ENCODE assay signal across 22 cellular contexts in genomic region chr12:131363841-131364425, GRCh38.
DNase-seq lines count a peak whose midpoint lies in the region; ATAC-seq, FAIRE-seq and TF ChIP-seq lines count a peak whose summit lies in the region.
"Had no signal": no experiment of that assay in that cellular context is flagged by ENCODE, and none has a peak within 500 bp of the region (broad histone marks: within the 10 kb centered on the region; RNA-seq: fewer than 3 reads in every experiment).

No MANE protein-coding gene starts in this region.

- H3K4me3 ChIP-seq in K562 (no peak overlapping the region), aorta (ENCODE audit: low read length in 2 of 2) (no peak overlapping the region)
- H3K4me3 ChIP-seq: BLaER1 treated with 17β-estradiol and CSF1 and Interleukin-3, amounts not matched to agents 10 nM and 100 nM had no signal

- TF ChIP-seq CTCF in K562 (IDR thresholded peaks at IDR 0.05 in 2 of 3, conservative IDR thresholded peaks at IDR 0.05 in 1 of 3; ENCODE audit: insufficient read depth in 2 of 3, low read depth in 1 of 3, low read length in 3 of 3), result no peak
- no peak for TF ChIP-seq CTCF in nephron progenitor cell (IDR thresholded peaks at IDR 0.05)

- H3K9me3 Mint-ChIP-seq in nephron progenitor cell, result peaks cover 9% of the 10 kb centered on the region
- H3K9me3 Mint-ChIP-seq: CD8-positive, alpha-beta memory T cell had no signal

- no peaks in the 10 kb centered on the region for H3K9me1 ChIP-seq in K562 (ENCODE audit: control insufficient read depth, insufficient read depth, low read length)

- H3K27me3 ChIP-seq in K562 (ENCODE audit: control insufficient read depth in 2 of 2, insufficient read depth in 2 of 2, low read length in 2 of 2), result no peaks in the 10 kb centered on the region; a peak in 1 of 5 replicates
- no peaks in the 10 kb centered on the region for H3K27me3 ChIP-seq in aorta (ENCODE audit: control insufficient read depth in 1 of 2, insufficient read depth in 2 of 2, low read length in 1 of 2)
- H3K27me3 ChIP-seq: BLaER1 treated with 17β-estradiol and CSF1 and Interleukin-3, amounts not matched to agents 10 nM and 100 nM had no signal

- no peaks in the 10 kb centered on the region for H4K20me1 ChIP-seq in K562 (replicated peaks; ENCODE audit: control insufficient read depth, insufficient read depth, low read length)
- H4K20me1 ChIP-seq: BLaER1 treated with 17β-estradiol and CSF1 and Interleukin-3, amounts not matched to agents 10 nM and 100 nM had no signal

- peak overlapping the region; percentile 68 for H3K27ac Mint-ChIP-seq in nephron progenitor cell
- H3K27ac Mint-ChIP-seq: B cell; CD4-positive, CD25-positive, alpha-beta regulatory T cell; CD8-positive, alpha-beta memory T cell; IgD-negative memory B cell had no signal

- POLR2A ChIA-PET in K562 (lab: Yijun Ruan, JAX), result interaction anchor here (0.6 to 1.3 kb wide), 3 partner anchors 9 to 20 kb away, joined by 3 to 5 read pairs (median 4); no protein-coding TSS in a partner anchor

- no TSS peak for BruUV-seq in K562 (replicated peaks; lab: Mats Ljungman, UMichigan)

- TF ChIP-seq EP300 in K562 (IDR thresholded peaks at IDR 0.05; ENCODE audit: low read length), result no peak

- peak; percentile 86 for FAIRE-seq in K562 (lab: Jason Lieb, UNC)
- FAIRE-seq: HepG2 had no signal

- no peaks in the 10 kb centered on the region for H3K9me3 ChIP-seq in K562 (replicated peaks; ENCODE audit: control insufficient read depth, insufficient read depth, low read depth, low read length)
- H3K9me3 ChIP-seq in aorta (ENCODE audit: control insufficient read depth, low read length), result no peaks in the 10 kb centered on the region

- H3K27me3 Mint-ChIP-seq in nephron progenitor cell (ENCODE audit: low read depth, poor library complexity), result peaks cover 27% of the 10 kb centered on the region
- H3K27me3 Mint-ChIP-seq: CD4-positive, CD25-positive, alpha-beta regulatory T cell had no signal

- no peaks in the 10 kb centered on the region for H3K36me3 Mint-ChIP-seq in nephron progenitor cell (ENCODE audit: low read depth)
- H3K36me3 Mint-ChIP-seq: CD4-positive, CD25-positive, alpha-beta regulatory T cell; CD8-positive, alpha-beta memory T cell; IgD-negative memory B cell had no signal

- intact Hi-C loops in K562 (cut with micrococcal nuclease), result no loop called here
- intact Hi-C loops in aorta (cut with DNase I), result no loop called here

- 6% methylated on average over 11 of the region's 11 CpGs for WGBS in K562 (ENCODE audit: insufficient coverage, low coverage, missing lambda C conversion rate)
- 82 to 87% methylated on average over 11 of the region's 11 CpGs for WGBS in aorta, 2 donors

- H3K79me2 ChIP-seq in K562 (ENCODE audit: control insufficient read depth, insufficient read depth, low read length), result no peaks in the 10 kb centered on the region

- no peak for TF ChIP-seq RAD21 in K562 (CRISPR knock-in tag; conservative IDR thresholded peaks at IDR 0.05 in 1 of 2, IDR thresholded peaks at IDR 0.05 in 1 of 2)

- H3K36me3 ChIP-seq in K562 (ENCODE audit: control insufficient read depth, insufficient read depth, low read length), result no peaks in the 10 kb centered on the region
- H3K36me3 ChIP-seq in aorta (ENCODE audit: control insufficient read depth in 1 of 2, insufficient read depth in 2 of 2, low read length in 1 of 2), result no peaks in the 10 kb centered on the region
- H3K36me3 ChIP-seq: BLaER1 treated with 17β-estradiol and CSF1 and Interleukin-3, amounts not matched to agents 10 nM and 100 nM had no signal

- TF ChIP-seq POLR2A in K562 (conservative IDR thresholded peaks at IDR 0.05), result no peak

- H3K4me1 ChIP-seq in K562 (replicated peaks in 1 of 2; ENCODE audit: control insufficient read depth in 2 of 2, insufficient read depth in 2 of 2, low read length in 2 of 2), result peaks cover 25 to 36% of the 10 kb centered on the region in 2 experiments
- no peaks in the 10 kb centered on the region for H3K4me1 ChIP-seq in aorta (ENCODE audit: control insufficient read depth in 1 of 2, insufficient read depth in 2 of 2, low read length in 2 of 2)

- H3K27ac ChIP-seq in K562 (ENCODE audit: extremely low read depth, low read depth, low read length) (no peak overlapping the region), aorta (ENCODE audit: low read depth in 1 of 2, low read length in 2 of 2) (no peak overlapping the region)
- H3K27ac ChIP-seq: BLaER1 treated with 17β-estradiol and CSF1 and Interleukin-3, amounts not matched to agents 10 nM and 100 nM had no signal

- no peak overlapping the region for H3K4me3 Mint-ChIP-seq in nephron progenitor cell
- H3K4me3 Mint-ChIP-seq: B cell; CD8-positive, alpha-beta memory T cell; IgD-negative memory B cell had no signal

- CTCF ChIA-PET in K562 (lab: Yijun Ruan, JAX; ENCODE audit: low intra/inter-chr PET ratio), result no interaction called here

- peak; percentile 31 for DNase-seq in activated effector memory CD4-positive, alpha-beta T cell treated with anti-CD3 and anti-CD28 coated beads, Interleukin-2, amount 50 U/mL, for 16 hours
- no peak for DNase-seq in activated effector memory CD4-positive, alpha-beta T cell treated with Interleukin-2 at 50 U/mL for 16 hours
- DNase-seq in K562 (ENCODE audit: extremely low read depth in 1 of 4, low spot score in 3 of 4) (peak; percentile 29 to 78 (median 51)), nephron progenitor cell (no peak), DMS79 (lab: John Stamatoyannopoulos, UW) (no peak), aorta (no peak)
- peak; percentile 3 for DNase-seq in stimulated activated CD8-positive, alpha-beta memory T cell treated with anti-CD3 and anti-CD28 coated beads, Interleukin-4, amount 100 ng/mL, for 48 hours
- DNase-seq: 8988T; CD4-positive, CD25-positive, alpha-beta regulatory T cell; CD8-positive, alpha-beta memory T cell; COR-L47; DMS 273 treated with DMSO at 0.1 percent for 48 hours; DMS79 treated with DMSO at 0.1 percent for 48 hours; GF-D8; GOT3; H7; KG1 had no signal

- H3K4me1 Mint-ChIP-seq in nephron progenitor cell, result peaks cover 13% of the 10 kb centered on the region
- H3K4me1 Mint-ChIP-seq: B cell; CD4-positive, CD25-positive, alpha-beta regulatory T cell; CD8-positive, alpha-beta memory T cell; IgD-negative memory B cell had no signal

- peak overlapping the region; percentile 68 for H3K4me2 ChIP-seq in K562 (ENCODE audit: insufficient read depth, low read length)

- H3K9ac ChIP-seq in K562 (ENCODE audit: insufficient read depth in 1 of 2, low read depth in 2 of 2, low read length in 2 of 2), result peak overlapping the region; percentile 28 to 77; a peak in 2 of 4 replicates
- H3K9ac ChIP-seq: BLaER1 treated with 17β-estradiol and CSF1 and Interleukin-3, amounts not matched to agents 10 nM and 100 nM had no signal

- H2AFZ ChIP-seq in K562 (ENCODE audit: low read depth, low read length), result peak overlapping the region; percentile 79

- ATAC-seq in K562 (peak; percentile 88), HG02759 (IDR thresholded peaks at IDR 0.05; ENCODE audit: unreplicated experiment) (no peak), aorta (ENCODE audit: low FRiP score) (no peak)
- ATAC-seq: HepG2 had no signal

- in situ Hi-C loops in K562 (cut with MboI), result no loop called here

TF ChIP-seq in K562, 482 proteins besides CTCF, POLR2A, EP300 and RAD21:
- TF ChIP-seq JUND (IDR thresholded peaks at IDR 0.05; ENCODE audit: borderline replicate concordance, low read depth, low read length), result 0 out of 2 replicates have a peak, but pooled peaks have one; percentile 3
- TF ChIP-seq JUND (tag; IDR thresholded peaks at IDR 0.05; ENCODE audit: borderline replicate concordance, low read depth, low read length), result no peak
- peak in 1 of 2 experiments; percentile 61; a peak in 1 of 4 replicates for TF ChIP-seq MAZ (CRISPR knock-in tag; conservative IDR thresholded peaks at IDR 0.05 in 1 of 2, IDR thresholded peaks at IDR 0.05 in 1 of 2)
- peak in 1 of 2 experiments; percentile 29 for TF ChIP-seq E2F6 (IDR thresholded peaks at IDR 0.05; ENCODE audit: borderline replicate concordance in 1 of 2, extremely low read depth in 1 of 2, insufficient read depth in 1 of 2, insufficient read length in 1 of 2, low read depth in 1 of 2, low read length in 1 of 2, poor library complexity in 1 of 2, severe bottlenecking in 1 of 2)
- TF ChIP-seq MYC (IDR thresholded peaks at IDR 0.05; ENCODE audit: low read depth, low read length), result 0 out of 2 replicates have a peak, but pooled peaks have one; percentile 24
- no peak for TF ChIP-seq MYC (CRISPR knock-in tag; IDR thresholded peaks at IDR 0.05; ENCODE audit: borderline replicate concordance, low read depth)
- no peak for TF ChIP-seq CHD1 (IDR thresholded peaks at IDR 0.05; ENCODE audit: low read length)
TF ChIP-seq in K562: peak in this region for 4.

Comparison
In these comparisons a context has a peak if more than half of its experiments do, and no peak if none do; other contexts are left out.
1. DNase-seq: peak in activated effector memory CD4-positive, alpha-beta T cell treated with anti-CD3 and anti-CD28 coated beads, Interleukin-2, amount 50 U/mL, for 16 hours (single experiment), K562 (4 of 4) and stimulated activated CD8-positive, alpha-beta memory T cell treated with anti-CD3 and anti-CD28 coated beads, Interleukin-4, amount 100 ng/mL, for 48 hours (single experiment); none in activated effector memory CD4-positive, alpha-beta T cell treated with Interleukin-2 at 50 U/mL for 16 hours (single experiment), nephron progenitor cell (single experiment), DMS79 (single experiment) and aorta (0 of 2).